14 cellular contexts compared by ENCODE assay signal in the genomic region with DNA sequence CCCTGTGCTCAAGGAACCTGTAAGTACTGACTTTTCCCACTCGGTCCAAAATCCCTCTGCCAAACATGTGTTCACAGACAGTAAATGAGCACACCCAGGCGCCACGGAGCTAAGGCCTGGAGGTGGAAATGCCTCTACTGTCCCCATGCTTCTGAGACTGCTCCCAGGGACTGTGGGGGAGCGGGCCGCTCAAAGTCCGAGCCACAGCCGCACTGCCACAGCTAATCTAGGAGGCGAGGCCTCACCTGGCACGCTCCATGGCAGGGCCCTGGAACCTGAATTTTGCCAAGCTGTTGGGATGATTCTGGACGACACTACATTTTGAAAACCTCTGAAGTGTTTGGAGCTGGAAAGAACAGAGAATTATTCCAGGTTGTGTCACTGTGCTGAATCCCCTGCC.
A peak's percentile ranks its signal among the peaks of the same experiment; 100 is the strongest.
DNase-seq lines count a peak whose midpoint lies in the region; TF ChIP-seq lines count a peak whose summit lies in the region.
"Had no signal": no experiment of that assay in that cellular context is flagged by ENCODE, and none has a peak within 500 bp of the region (broad histone marks: within the 10 kb centered on the region; RNA-seq: fewer than 3 reads in every experiment).

No MANE protein-coding gene starts in this region.

- 90 to 96% methylated on average over 10 of the region's 10 CpGs for WGBS in thyroid gland, 2 donors

- peaks cover 43% of the 10 kb centered on the region for H3K36me3 Mint-ChIP-seq in brain
- H3K36me3 Mint-ChIP-seq in activated CD4-positive, alpha-beta memory T cell treated with anti-CD3 and anti-CD28 coated beads, Interleukin-2, amount 10 ng/mL, durations not matched to agents 7 days and 5 days (ENCODE audit: low read depth) = no peaks in the 10 kb centered on the region

- H3K27ac ChIP-seq in iPS-18a (ENCODE audit: low read length) = peak overlapping the region; percentile 40
- H3K27ac ChIP-seq in stomach smooth muscle (ENCODE audit: low read length) = peak overlapping the region; percentile 67
- H3K27ac ChIP-seq in thyroid gland = no peak overlapping the region
- no peak overlapping the region for H3K27ac ChIP-seq in Karpas-422 (ENCODE audit: low read length)
- H3K27ac ChIP-seq: A549, PC-9 had no signal

- no peaks in the 10 kb centered on the region for H3K27me3 ChIP-seq in H7 (ENCODE audit: control insufficient read depth, insufficient read depth, low read length)
- H3K27me3 ChIP-seq in iPS-18a (ENCODE audit: control insufficient read depth, insufficient read depth, low read length) = no peaks in the 10 kb centered on the region
- no peaks in the 10 kb centered on the region for H3K27me3 ChIP-seq in stomach smooth muscle (ENCODE audit: control insufficient read depth in 1 of 2, insufficient read depth in 2 of 2, low read length in 2 of 2)
- H3K27me3 ChIP-seq in thyroid gland = no peaks in the 10 kb centered on the region
- no peaks in the 10 kb centered on the region for H3K27me3 ChIP-seq in Karpas-422 (ENCODE audit: low read length)

- CTCF ChIA-PET in activated CD4-positive, alpha-beta memory T cell treated with anti-CD3 and anti-CD28 coated beads, Interleukin-2, amount 10 ng/mL, durations not matched to agents 7 days and 5 days (lab: Charles Lee) = no interaction called here

- H3K9me2 ChIP-seq in Karpas-422 (replicated peaks; ENCODE audit: insufficient read depth, low read length) = no peaks in the 10 kb centered on the region

- H3K9ac ChIP-seq in iPS-18a (ENCODE audit: low read length) (no peak overlapping the region), stomach smooth muscle (ENCODE audit: low read length in 2 of 2) (no peak overlapping the region), Karpas-422 (ENCODE audit: low read length) (no peak overlapping the region)

- no peaks in the 10 kb centered on the region for H4K20me1 ChIP-seq in Karpas-422 (ENCODE audit: insufficient read depth, low read depth, low read length)

- TF ChIP-seq POLR2A in thyroid gland (IDR thresholded peaks at IDR 0.05) = no peak

- H3K27ac Mint-ChIP-seq in brain = peak overlapping the region; percentile 56 to 85 (median 70)
- H3K27ac Mint-ChIP-seq in activated CD4-positive, alpha-beta memory T cell treated with anti-CD3 and anti-CD28 coated beads, Interleukin-2, amount 10 ng/mL, durations not matched to agents 7 days and 5 days = no peak overlapping the region

- H3K4me3 Mint-ChIP-seq in brain = no peak overlapping the region
- no peak overlapping the region for H3K4me3 Mint-ChIP-seq in activated CD4-positive, alpha-beta memory T cell treated with anti-CD3 and anti-CD28 coated beads, Interleukin-2, amount 10 ng/mL, durations not matched to agents 7 days and 5 days

- TF ChIP-seq CTCF in brain (conservative IDR thresholded peaks at IDR 0.05) = no peak
- no peak for TF ChIP-seq CTCF in thyroid gland (IDR thresholded peaks at IDR 0.05)

- H3K36me3 ChIP-seq in H7 (replicated peaks; ENCODE audit: control insufficient read depth, insufficient read depth, low read length) = peaks cover 2% of the 10 kb centered on the region; the same call in 1 of the 2 replicates
- no peaks in the 10 kb centered on the region for H3K36me3 ChIP-seq in iPS-18a (ENCODE audit: control insufficient read depth, low read depth, low read length)
- peaks cover 0 to 4% of the 10 kb centered on the region in 2 donors for H3K36me3 ChIP-seq in stomach smooth muscle (ENCODE audit: control insufficient read depth in 2 of 2, insufficient read depth in 2 of 2, low read length in 2 of 2)
- no peaks in the 10 kb centered on the region for H3K36me3 ChIP-seq in thyroid gland
- H3K36me3 ChIP-seq in Karpas-422 (ENCODE audit: insufficient read depth, low read length) = no peaks in the 10 kb centered on the region

- DNase-seq in H7 = peak; percentile 62
- no peak for DNase-seq in activated CD4-positive, alpha-beta memory T cell treated with anti-CD3 and anti-CD28 coated beads, Interleukin-2, amount 10 ng/mL, durations not matched to agents 7 days and 5 days
- DNase-seq in thyroid gland = no peak
- no peak for DNase-seq in Karpas-422
- DNase-seq: Caco-2, KBM-7, NCI-H1048, NCI-H146, NCI-H748 treated with DMSO at 0.1 percent for 48 hours, PC-9 had no signal

- H3K4me1 ChIP-seq in iPS-18a (ENCODE audit: control insufficient read depth, low read depth, low read length) (peaks cover 34% of the 10 kb centered on the region), stomach smooth muscle (ENCODE audit: control insufficient read depth, insufficient read depth, low read length) (peaks cover 38% of the 10 kb centered on the region), thyroid gland (no peaks in the 10 kb centered on the region), Karpas-422 (ENCODE audit: low read length) (no peaks in the 10 kb centered on the region)
- H3K4me1 ChIP-seq: Caco-2 had no signal

- no peaks in the 10 kb centered on the region for H3K79me2 ChIP-seq in Karpas-422 (ENCODE audit: low read length)

- POLR2A ChIA-PET in activated CD4-positive, alpha-beta memory T cell treated with anti-CD3 and anti-CD28 coated beads, Interleukin-2, amount 10 ng/mL, durations not matched to agents 7 days and 5 days (lab: Charles Lee) = no interaction called here

- H3K4me1 Mint-ChIP-seq in brain = peaks cover 37% of the 10 kb centered on the region
- H3K4me1 Mint-ChIP-seq in activated CD4-positive, alpha-beta memory T cell treated with anti-CD3 and anti-CD28 coated beads, Interleukin-2, amount 10 ng/mL, durations not matched to agents 7 days and 5 days = no peaks in the 10 kb centered on the region

- H3K9me3 ChIP-seq in iPS-18a (ENCODE audit: control insufficient read depth, low read depth, low read length) (no peaks in the 10 kb centered on the region), stomach smooth muscle (ENCODE audit: control insufficient read depth in 2 of 2, low read length in 2 of 2) (no peaks in the 10 kb centered on the region), thyroid gland (no peaks in the 10 kb centered on the region), Karpas-422 (ENCODE audit: low read length) (no peaks in the 10 kb centered on the region)
- H3K9me3 ChIP-seq: A549, Caco-2 had no signal

- no peak overlapping the region; the same call in 1 of the 2 replicates for H3K4me3 ChIP-seq in H7 (ENCODE audit: insufficient read depth, low read depth, low read length)
- no peak overlapping the region for H3K4me3 ChIP-seq in iPS-18a (ENCODE audit: low read length)
- peak overlapping the region in 1 of 2 donors; percentile 3 for H3K4me3 ChIP-seq in stomach smooth muscle (ENCODE audit: low read length in 2 of 2)
- H3K4me3 ChIP-seq in thyroid gland (replicated peaks in 1 of 3) = no peak overlapping the region
- no peak overlapping the region for H3K4me3 ChIP-seq in Karpas-422 (ENCODE audit: low read length)
- H3K4me3 ChIP-seq: A549, PC-9 had no signal

- intact Hi-C loops in thyroid gland (cut with DNase I) = no loop called here

- no peak overlapping the region for H2AFZ ChIP-seq in Karpas-422 (ENCODE audit: low read length)
- H2AFZ ChIP-seq: PC-9 had no signal

- H3K9me3 Mint-ChIP-seq in brain = peaks cover 0 to 13% (median 10%) of the 10 kb centered on the region in 5 experiments
- no peaks in the 10 kb centered on the region for H3K9me3 Mint-ChIP-seq in activated CD4-positive, alpha-beta memory T cell treated with anti-CD3 and anti-CD28 coated beads, Interleukin-2, amount 10 ng/mL, durations not matched to agents 7 days and 5 days

- peaks cover 5% of the 10 kb centered on the region for H3K27me3 Mint-ChIP-seq in brain
- no peaks in the 10 kb centered on the region for H3K27me3 Mint-ChIP-seq in activated CD4-positive, alpha-beta memory T cell treated with anti-CD3 and anti-CD28 coated beads, Interleukin-2, amount 10 ng/mL, durations not matched to agents 7 days and 5 days

- no peak overlapping the region for H3K4me2 ChIP-seq in Karpas-422 (ENCODE audit: low read depth, low read length, poor library complexity, severe bottlenecking)
- H3K4me2 ChIP-seq: A549, PC-9 had no signal

Comparison
In these comparisons a context has a peak if more than half of its experiments do, and no peak if none do; other contexts are left out.
1. H3K27ac ChIP-seq: peak in iPS-18a (single experiment) and stomach smooth muscle (single experiment); none in thyroid gland (0 of 3) and Karpas-422 (single experiment).